ENCODE assay signal across 8 cellular contexts in genomic region chr14:104690266-104690711, GRCh38. TPM values are rescaled to one million over a fixed set of nuclear protein-coding genes. Genes with fewer than 3 reads are reported as not detected.
A peak's percentile ranks its signal among the peaks of the same experiment; 100 is the strongest.
DNase-seq lines count a peak whose midpoint lies in the region; ATAC-seq lines count a peak whose summit lies in the region.

No MANE protein-coding gene starts in this region.

- peaks cover 59% of the 10 kb centered on the region for H3K79me2 ChIP-seq in ACC112 (ENCODE audit: control insufficient read depth, insufficient read depth, low read length, unreplicated experiment)

- H2AFZ ChIP-seq in ACC112 (ENCODE audit: low read length, unreplicated experiment), result peak overlapping the region; percentile 56

- DNase-seq in Jurkat, Clone E6-1 (ENCODE audit: low read depth, low spot score), result no peak
- DNase-seq in foreskin melanocyte (no peak), glomerular visceral epithelial cell (ENCODE audit: extremely low spot score) (no peak), NCI-H69 (lab: John Stamatoyannopoulos, UW) (no peak)

- peaks cover 56% of the 10 kb centered on the region for H3K4me1 ChIP-seq in ACC112 (ENCODE audit: control insufficient read depth, insufficient read depth, low read length, unreplicated experiment)
- peaks cover 41% of the 10 kb centered on the region for H3K4me1 ChIP-seq in muscle layer of colon (ENCODE audit: insufficient read depth, low read length)

- H3K27me3 ChIP-seq in ACC112 (ENCODE audit: insufficient read depth, low read length), result no peaks in the 10 kb centered on the region
- no peaks in the 10 kb centered on the region for H3K27me3 ChIP-seq in muscle layer of colon (ENCODE audit: control insufficient read depth in 1 of 2, insufficient read depth in 2 of 2, low read length in 2 of 2)

- ATAC-seq in HG03378 (IDR thresholded peaks at IDR 0.05; ENCODE audit: unreplicated experiment), result no peak

- H3K9ac ChIP-seq in muscle layer of colon (ENCODE audit: low read length), result peak overlapping the region; percentile 76

- H3K36me3 ChIP-seq in ACC112 (ENCODE audit: insufficient read depth, low read length) (peaks cover 2% of the 10 kb centered on the region; the same call in 1 of the 2 replicates), muscle layer of colon (ENCODE audit: insufficient read depth, low read length) (no peaks in the 10 kb centered on the region)

- no peaks in the 10 kb centered on the region for H3K9me3 ChIP-seq in muscle layer of colon (ENCODE audit: low read length)

- H3K27ac ChIP-seq in ACC112 (ENCODE audit: low read depth, low read length) (peak overlapping the region; percentile 70; the same call in 1 of the 2 replicates), cingulate gyrus (ENCODE audit: low read depth, low read length) (peak overlapping the region; percentile 97), muscle layer of colon (ENCODE audit: low read depth, low read length) (peak overlapping the region; percentile 47)

- peak overlapping the region; percentile 100 for H3K4me3 ChIP-seq in ACC112 (ENCODE audit: low read depth, low read length)
- H3K4me3 ChIP-seq in Jurkat, Clone E6-1 (ENCODE audit: low read length), result peak overlapping the region; percentile 76
- peak overlapping the region; percentile 81 to 85 for H3K4me3 ChIP-seq in muscle layer of colon (ENCODE audit: low read depth in 1 of 2, low read length in 2 of 2)

RNA-seq across cellular contexts. Expression of gene INF2, which starts 0.9 kb away (rescaled TPM):
- polyA plus RNA-seq in Jurkat, Clone E6-1 (2012; ENCODE audit: insufficient read depth, insufficient read length), result 25.4 TPM

RNA-seq across cellular contexts. Expression of gene ADSS1, which starts 33.7 kb away (rescaled TPM):
- polyA plus RNA-seq in Jurkat, Clone E6-1 (2012; ENCODE audit: insufficient read depth, insufficient read length), result 1.5 TPM

Comparison
In these comparisons a context has a peak if more than half of its experiments do, and no peak if none do; other contexts are left out.
1. H3K27ac ChIP-seq: peak in every context shown above with its lines; median percentile 97 in cingulate gyrus; 70 in ACC112; 47 in muscle layer of colon.